In genomic region chr19:18507021-18507726, GRCh38 we compare ENCODE assay signal across 10 cellular contexts. TPM values are rescaled to one million over a fixed set of nuclear protein-coding genes. Genes with fewer than 3 reads are reported as not detected.
A peak's percentile ranks its signal among the peaks of the same experiment; 100 is the strongest.
DNase-seq lines count a peak whose midpoint lies in the region; ATAC-seq and TF ChIP-seq lines count a peak whose summit lies in the region.
"Had no signal": no experiment of that assay in that cellular context is flagged by ENCODE, and none has a peak within 500 bp of the region (broad histone marks: within the 10 kb centered on the region; RNA-seq: fewer than 3 reads in every experiment).

No MANE protein-coding gene starts in this region.

- peak in 1 of 2 experiments; percentile 21 for DNase-seq in PC-9
- peak; percentile 98 for DNase-seq in cerebellar cortex (ENCODE audit: low spot score)
- no peak for DNase-seq in inferior parietal cortex (ENCODE audit: extremely low spot score)
- no peak for DNase-seq in ureter (ENCODE audit: low spot score)
- DNase-seq: DMS79 had no signal

- peaks cover 100% of the 10 kb centered on the region for H4K20me1 ChIP-seq in BLaER1
- H4K20me1 ChIP-seq in PC-9 (ENCODE audit: insufficient read depth): peaks cover 98% of the 10 kb centered on the region

- intact Hi-C loops in PC-9 (cut with micrococcal nuclease; ENCODE audit: unreplicated experiment): no loop called here

- H3K27ac ChIP-seq in BLaER1: peak overlapping the region; percentile 70
- H3K27ac ChIP-seq in PC-9: no peak overlapping the region
- H3K27ac ChIP-seq in mesodermal cell (ENCODE audit: low read depth, low read length, severe bottlenecking): peak overlapping the region; percentile 64

- peak overlapping the region; percentile 53 for H3K9ac ChIP-seq in BLaER1

- no peak overlapping the region for H3K4me3 ChIP-seq in BLaER1
- H3K4me3 ChIP-seq in PC-9: no peak overlapping the region
- H3K4me3 ChIP-seq in mesodermal cell (ENCODE audit: extremely low read depth, insufficient read depth, low read length, poor library complexity, severe bottlenecking): no peak overlapping the region

- no peaks in the 10 kb centered on the region; the same call in 1 of the 2 replicates for H3F3A ChIP-seq in PC-9 (ENCODE audit: insufficient read depth, low read depth)

- no peak for TF ChIP-seq CTCF in PC-9 (conservative IDR thresholded peaks at IDR 0.05)

- BruUV-seq in PC-9 (replicated peaks; lab: Mats Ljungman, UMichigan): no TSS peak

- no peaks in the 10 kb centered on the region for H3K9me2 ChIP-seq in PC-9 (ENCODE audit: insufficient read depth)

- H3K4me2 ChIP-seq in BLaER1: peak overlapping the region; percentile 84
- H3K4me2 ChIP-seq in PC-9: peak overlapping the region; percentile 17; the same call in 1 of the 2 replicates

- H3K9me3 ChIP-seq in BLaER1 (no peaks in the 10 kb centered on the region), PC-9 (ENCODE audit: insufficient read depth, low read depth) (no peaks in the 10 kb centered on the region), mesodermal cell (ENCODE audit: control insufficient read depth, low read length) (no peaks in the 10 kb centered on the region)

- CTCF ChIA-PET in PC-9 (lab: Charles Lee): interaction anchor here (0.6 to 1.0 kb wide), 3 partner anchors 13 to 237 kb away, joined by 3 read pairs; no protein-coding TSS in a partner anchor

- POLR2A ChIA-PET in PC-9 (lab: Charles Lee; ENCODE audit: unreplicated experiment): no interaction called here

- WGBS in mesodermal cell (ENCODE audit: insufficient coverage in 2 of 2), 2 experiments: 91 to 98% methylated on average over 6 to 7 of the region's 9 CpGs

- ATAC-seq in HG03108 (IDR thresholded peaks at IDR 0.05; ENCODE audit: unreplicated experiment) (no peak), HG02759 (IDR thresholded peaks at IDR 0.05; ENCODE audit: unreplicated experiment) (no peak)
- ATAC-seq: HCT116 had no signal

- no peaks in the 10 kb centered on the region for H3K27me3 ChIP-seq in BLaER1
- no peaks in the 10 kb centered on the region for H3K27me3 ChIP-seq in PC-9 (ENCODE audit: insufficient read depth, low read depth)

- no peak overlapping the region for H2AFZ ChIP-seq in PC-9

- H3K4me1 ChIP-seq in BLaER1 (peaks cover 78% of the 10 kb centered on the region), PC-9 (replicated peaks; ENCODE audit: insufficient read depth) (peaks cover 15% of the 10 kb centered on the region), mesodermal cell (ENCODE audit: control insufficient read depth, insufficient read depth, low read length, poor library complexity, severe bottlenecking) (peaks cover 17% of the 10 kb centered on the region)

- peaks cover 98% of the 10 kb centered on the region for H3K79me2 ChIP-seq in PC-9 (ENCODE audit: low read depth)

- H3K36me3 ChIP-seq in BLaER1: peaks cover 7% of the 10 kb centered on the region; the same call in 1 of the 2 replicates
- H3K36me3 ChIP-seq in PC-9 (ENCODE audit: low read depth): no peaks in the 10 kb centered on the region
- H3K36me3 ChIP-seq in mesodermal cell (ENCODE audit: control insufficient read depth, insufficient read depth, low read length): peaks cover 3% of the 10 kb centered on the region

RNA-seq across cellular contexts. Expression of gene ELL, which starts 14.7 kb away (rescaled TPM):
- 12.9 and 14.6 TPM in 2 replicates for total RNA-seq in PC-9 (2021)
- 8.6 TPM for polyA plus RNA-seq in mesodermal cell (2013, experiment 1 of 2)
- polyA plus RNA-seq in mesodermal cell (2013, experiment 2 of 2): 9.1 TPM
- 29.2 TPM for total RNA-seq in ureter

RNA-seq across cellular contexts. Expression of gene FKBP8, which starts 36.2 kb away (rescaled TPM):
- total RNA-seq in PC-9 (2021) (231 and 320 TPM in 2 replicates), ureter (162 TPM)
- 225 TPM for polyA plus RNA-seq in mesodermal cell (2013, experiment 1 of 2)
- 200 TPM for polyA plus RNA-seq in mesodermal cell (2013, experiment 2 of 2)

RNA-seq across cellular contexts. Expression of gene KXD1, which starts 50.5 kb away (rescaled TPM):
- total RNA-seq in PC-9 (2021) (97.0 and 101 TPM in 2 replicates), ureter (79.5 TPM)
- 129 TPM for polyA plus RNA-seq in mesodermal cell (2013, experiment 1 of 2)
- 107 TPM for polyA plus RNA-seq in mesodermal cell (2013, experiment 2 of 2)
